In the genomic region with DNA sequence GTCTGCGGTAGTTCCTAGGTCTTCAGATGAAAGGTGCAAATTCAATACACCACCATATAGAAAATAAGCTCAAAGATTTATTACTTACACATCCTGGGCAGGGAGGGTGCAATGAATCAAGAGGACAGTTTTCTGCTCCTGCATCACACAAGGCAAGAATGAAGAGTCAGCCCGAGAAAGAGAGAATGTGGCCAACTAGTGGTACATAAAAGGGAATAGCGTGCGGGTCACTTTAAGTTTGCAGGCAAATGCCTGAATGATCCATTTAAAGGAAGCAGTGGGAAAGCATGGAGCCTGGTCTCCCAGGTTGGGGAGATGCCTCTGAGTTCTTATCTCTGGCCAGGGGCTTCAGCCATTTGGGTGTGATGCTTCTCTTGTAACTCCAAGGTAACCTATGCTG, we compare ENCODE assay signal across 32 cellular contexts.
"Had no signal": no experiment of that assay in that cellular context is flagged by ENCODE, and none has a peak within 500 bp of the region (broad histone marks: within the 10 kb centered on the region; RNA-seq: fewer than 3 reads in every experiment).

No MANE protein-coding gene starts in this region.

- H3K9ac ChIP-seq: KMS-11 had no signal

- H3K36me3 ChIP-seq: Peyer's patch, WERI-Rb-1 had no signal

- H3K27ac ChIP-seq: KMS-11, Peyer's patch, WERI-Rb-1 had no signal

- H3K4me1 Mint-ChIP-seq: activated CD4-positive, alpha-beta T cell treated with anti-CD3 and anti-CD28 coated beads, Interleukin-2, amount 10 ng/mL, durations not matched to agents 24 days and 14 days; activated naive CD4-positive, alpha-beta T cell treated with anti-CD3 and anti-CD28 coated beads, Interleukin-2, amount 10 ng/mL, durations not matched to agents 7 days and 5 days; activated naive CD8-positive, alpha-beta T cell treated with anti-CD3 and anti-CD28 coated beads, Interleukin-2, amount 50 U/mL, for 24 hours; brain had no signal

- H3K4me3 Mint-ChIP-seq: activated CD4-positive, alpha-beta T cell treated with anti-CD3 and anti-CD28 coated beads, Interleukin-2, amount 10 ng/mL, durations not matched to agents 24 days and 14 days; activated CD8-positive, alpha-beta T cell treated with anti-CD3 and anti-CD28 coated beads for 36 hours; activated naive CD4-positive, alpha-beta T cell treated with anti-CD3 and anti-CD28 coated beads, Interleukin-2, amount 10 ng/mL, durations not matched to agents 7 days and 5 days; activated naive CD8-positive, alpha-beta T cell; activated naive CD8-positive, alpha-beta T cell treated with anti-CD3 and anti-CD28 coated beads, Interleukin-2, amount 50 U/mL, for 24 hours; activated T-cell treated with anti-CD3 and anti-CD28 coated beads, Interleukin-2, amount 50 U/mL, for 24 hours; brain had no signal

- H3K27me3 Mint-ChIP-seq: activated CD4-positive, alpha-beta T cell treated with anti-CD3 and anti-CD28 coated beads, Interleukin-2, amount 10 ng/mL, durations not matched to agents 24 days and 14 days; activated CD8-positive, alpha-beta T cell treated with anti-CD3 and anti-CD28 coated beads for 36 hours; activated naive CD4-positive, alpha-beta T cell treated with anti-CD3 and anti-CD28 coated beads, Interleukin-2, amount 10 ng/mL, durations not matched to agents 7 days and 5 days had no signal

- H3K9me3 ChIP-seq: Peyer's patch had no signal

- H3K27ac Mint-ChIP-seq: activated CD4-positive, alpha-beta T cell treated with anti-CD3 and anti-CD28 coated beads, Interleukin-2, amount 10 ng/mL, durations not matched to agents 24 days and 14 days; activated CD8-positive, alpha-beta T cell treated with anti-CD3 and anti-CD28 coated beads for 36 hours; activated naive CD4-positive, alpha-beta T cell treated with anti-CD3 and anti-CD28 coated beads, Interleukin-2, amount 10 ng/mL, durations not matched to agents 7 days and 5 days; activated naive CD8-positive, alpha-beta T cell; activated naive CD8-positive, alpha-beta T cell treated with anti-CD3 and anti-CD28 coated beads, Interleukin-2, amount 50 U/mL, for 24 hours; activated T-cell treated with anti-CD3 and anti-CD28 coated beads, Interleukin-2, amount 50 U/mL, for 24 hours; brain had no signal

- H3K27me3 ChIP-seq: Peyer's patch had no signal

- H3K9me3 Mint-ChIP-seq: activated CD4-positive, alpha-beta T cell treated with anti-CD3 and anti-CD28 coated beads, Interleukin-2, amount 10 ng/mL, durations not matched to agents 24 days and 14 days; activated CD8-positive, alpha-beta T cell treated with anti-CD3 and anti-CD28 coated beads for 36 hours had no signal

- H3K4me3 ChIP-seq: Peyer's patch had no signal

- DNase-seq: activated CD4-positive, alpha-beta T cell treated with anti-CD3 and anti-CD28 coated beads, Interleukin-2, amount 10 ng/mL, durations not matched to agents 24 days and 14 days; activated CD4-positive, alpha-beta T cell treated with anti-CD3 and anti-CD28 coated beads, Interleukin-2, amount 50 U/mL, for 4 hours; activated CD8-positive, alpha-beta T cell treated with anti-CD3 and anti-CD28 coated beads for 36 hours; activated effector memory CD4-positive, alpha-beta T cell treated with Interleukin-2 at 50 U/mL for 16 hours; activated naive CD4-positive, alpha-beta T cell treated with anti-CD3 and anti-CD28 coated beads, Interleukin-2, amount 10 ng/mL, durations not matched to agents 7 days and 5 days; activated naive CD8-positive, alpha-beta T cell treated with anti-CD3 and anti-CD28 coated beads, Interleukin-2, amount 50 U/mL, for 24 hours; activated T-cell treated with anti-CD3 and anti-CD28 coated beads, Interleukin-2, amount 50 U/mL, for 24 hours; caudate nucleus; MM.1S; NCI-H1092 treated with DMSO at 0.1 percent for 48 hours; NCI-H1417; NCI-H146; NCI-H187; NCI-H2029 treated with DMSO at 0.1 percent for 48 hours; NCI-H2107; NCI-H2171; NCI-H510A; NCI-H526; NCI-H748 treated with DMSO at 0.1 percent for 48 hours; NK-92 treated with Interleukin-12 subunit alpha and Interleukin-12 subunit beta, amount 100 ng/mL, for 24 hours; PC-3; Peyer's patch; RPMI8226; SIG-M5; SW 1271; T-helper 1 cell; T-helper 2 cell; T-helper 9 cell; WERI-Rb-1 had no signal

- ATAC-seq: activated CD8-positive, alpha-beta T cell treated with anti-CD3 and anti-CD28 coated beads for 36 hours; activated naive CD8-positive, alpha-beta T cell treated with anti-CD3 and anti-CD28 coated beads, Interleukin-2, amount 50 U/mL, for 24 hours; PC-3 had no signal

- H3K4me1 ChIP-seq: Peyer's patch had no signal

- H3K4me2 ChIP-seq: KMS-11 had no signal

- H3K36me3 Mint-ChIP-seq: activated naive CD4-positive, alpha-beta T cell treated with anti-CD3 and anti-CD28 coated beads, Interleukin-2, amount 10 ng/mL, durations not matched to agents 7 days and 5 days; activated naive CD8-positive, alpha-beta T cell; brain had no signal
